1 cellular context compared by ENCODE assay signal in the genomic region with DNA sequence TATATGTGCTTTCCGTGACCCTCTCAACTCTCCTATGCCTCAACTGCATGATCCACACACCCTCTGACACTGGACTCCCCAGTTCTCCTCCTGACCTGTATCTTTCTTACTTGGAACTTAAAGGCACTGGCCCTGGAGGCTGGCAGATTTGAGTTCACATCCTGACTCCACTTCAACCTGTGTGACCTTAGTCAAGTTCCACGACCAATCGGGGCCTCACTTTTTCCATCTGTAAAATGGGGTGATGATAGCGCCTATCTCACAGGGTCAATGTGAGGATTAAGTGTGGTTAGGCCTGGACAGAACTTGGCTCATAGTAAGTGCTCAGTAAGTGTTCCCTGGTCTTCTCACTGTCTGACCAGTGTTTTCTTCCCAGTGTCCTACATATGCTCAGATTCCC.
A peak's percentile ranks its signal among the peaks of the same experiment; 100 is the strongest.
TF ChIP-seq lines count a peak whose summit lies in the region.

No MANE protein-coding gene starts in this region.

TF ChIP-seq in HepG2, 621 proteins besides CTCF, POLR2A, EP300 and RAD21:
- TF ChIP-seq, protein P1, sequence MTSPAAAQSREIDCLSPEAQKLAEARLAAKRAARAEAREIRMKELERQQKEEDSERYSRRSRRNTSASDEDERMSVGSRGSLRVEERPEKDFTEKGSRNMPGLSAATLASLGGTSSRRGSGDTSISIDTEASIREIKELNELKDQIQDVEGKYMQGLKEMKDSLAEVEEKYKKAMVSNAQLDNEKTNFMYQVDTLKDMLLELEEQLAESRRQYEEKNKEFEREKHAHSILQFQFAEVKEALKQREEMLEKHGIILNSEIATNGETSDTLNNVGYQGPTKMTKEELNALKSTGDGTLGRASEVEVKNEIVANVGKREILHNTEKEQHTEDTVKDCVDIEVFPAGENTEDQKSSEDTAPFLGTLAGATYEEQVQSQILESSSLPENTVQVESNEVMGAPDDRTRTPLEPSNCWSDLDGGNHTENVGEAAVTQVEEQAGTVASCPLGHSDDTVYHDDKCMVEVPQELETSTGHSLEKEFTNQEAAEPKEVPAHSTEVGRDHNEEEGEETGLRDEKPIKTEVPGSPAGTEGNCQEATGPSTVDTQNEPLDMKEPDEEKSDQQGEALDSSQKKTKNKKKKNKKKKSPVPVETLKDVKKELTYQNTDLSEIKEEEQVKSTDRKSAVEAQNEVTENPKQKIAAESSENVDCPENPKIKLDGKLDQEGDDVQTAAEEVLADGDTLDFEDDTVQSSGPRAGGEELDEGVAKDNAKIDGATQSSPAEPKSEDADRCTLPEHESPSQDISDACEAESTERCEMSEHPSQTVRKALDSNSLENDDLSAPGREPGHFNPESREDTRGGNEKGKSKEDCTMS (CRISPR knock-in tag; conservative IDR thresholded peaks at IDR 0.05) = no peak
- TF ChIP-seq ZNF788 (CRISPR knock-in tag; IDR thresholded peaks at IDR 0.05; ENCODE audit: borderline replicate concordance) = no peak
- TF ChIP-seq, protein P2, sequence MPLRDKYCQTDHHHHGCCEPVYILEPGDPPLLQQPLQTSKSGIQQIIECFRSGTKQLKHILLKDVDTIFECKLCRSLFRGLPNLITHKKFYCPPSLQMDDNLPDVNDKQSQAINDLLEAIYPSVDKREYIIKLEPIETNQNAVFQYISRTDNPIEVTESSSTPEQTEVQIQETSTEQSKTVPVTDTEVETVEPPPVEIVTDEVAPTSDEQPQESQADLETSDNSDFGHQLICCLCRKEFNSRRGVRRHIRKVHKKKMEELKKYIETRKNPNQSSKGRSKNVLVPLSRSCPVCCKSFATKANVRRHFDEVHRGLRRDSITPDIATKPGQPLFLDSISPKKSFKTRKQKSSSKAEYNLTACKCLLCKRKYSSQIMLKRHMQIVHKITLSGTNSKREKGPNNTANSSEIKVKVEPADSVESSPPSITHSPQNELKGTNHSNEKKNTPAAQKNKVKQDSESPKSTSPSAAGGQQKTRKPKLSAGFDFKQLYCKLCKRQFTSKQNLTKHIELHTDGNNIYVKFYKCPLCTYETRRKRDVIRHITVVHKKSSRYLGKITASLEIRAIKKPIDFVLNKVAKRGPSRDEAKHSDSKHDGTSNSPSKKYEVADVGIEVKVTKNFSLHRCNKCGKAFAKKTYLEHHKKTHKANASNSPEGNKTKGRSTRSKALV (CRISPR knock-in tag; IDR thresholded peaks at IDR 0.05) = no peak
- TF ChIP-seq MTA1 (CRISPR knock-in tag; IDR thresholded peaks at IDR 0.05; ENCODE audit: borderline replicate concordance) = no peak
- TF ChIP-seq ZNF605 (CRISPR knock-in tag; IDR thresholded peaks at IDR 0.05) = no peak
- peak; percentile 92 for TF ChIP-seq ZNF629 (CRISPR knock-in tag; conservative IDR thresholded peaks at IDR 0.05)
- TF ChIP-seq ZBTB21 (CRISPR knock-in tag; IDR thresholded peaks at IDR 0.05) = no peak
- no peak for TF ChIP-seq TMF1 (CRISPR knock-in tag; IDR thresholded peaks at IDR 0.05; ENCODE audit: low read depth)
- TF ChIP-seq, protein P3, sequence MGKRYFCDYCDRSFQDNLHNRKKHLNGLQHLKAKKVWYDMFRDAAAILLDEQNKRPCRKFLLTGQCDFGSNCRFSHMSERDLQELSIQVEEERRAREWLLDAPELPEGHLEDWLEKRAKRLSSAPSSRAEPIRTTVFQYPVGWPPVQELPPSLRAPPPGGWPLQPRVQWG (CRISPR knock-in tag; IDR thresholded peaks at IDR 0.05; ENCODE audit: borderline replicate concordance, low read depth) = no peak
- 0 out of 2 replicates have a peak, but pooled peaks have one; percentile 29 for TF ChIP-seq ZNF790 (CRISPR knock-in tag; IDR thresholded peaks at IDR 0.05; ENCODE audit: borderline replicate concordance)
- TF ChIP-seq CREB1 (IDR thresholded peaks at IDR 0.05) = no peak
- no peak for TF ChIP-seq CREB1 (CRISPR knock-in tag; IDR thresholded peaks at IDR 0.05)
- TF ChIP-seq, protein P4, sequence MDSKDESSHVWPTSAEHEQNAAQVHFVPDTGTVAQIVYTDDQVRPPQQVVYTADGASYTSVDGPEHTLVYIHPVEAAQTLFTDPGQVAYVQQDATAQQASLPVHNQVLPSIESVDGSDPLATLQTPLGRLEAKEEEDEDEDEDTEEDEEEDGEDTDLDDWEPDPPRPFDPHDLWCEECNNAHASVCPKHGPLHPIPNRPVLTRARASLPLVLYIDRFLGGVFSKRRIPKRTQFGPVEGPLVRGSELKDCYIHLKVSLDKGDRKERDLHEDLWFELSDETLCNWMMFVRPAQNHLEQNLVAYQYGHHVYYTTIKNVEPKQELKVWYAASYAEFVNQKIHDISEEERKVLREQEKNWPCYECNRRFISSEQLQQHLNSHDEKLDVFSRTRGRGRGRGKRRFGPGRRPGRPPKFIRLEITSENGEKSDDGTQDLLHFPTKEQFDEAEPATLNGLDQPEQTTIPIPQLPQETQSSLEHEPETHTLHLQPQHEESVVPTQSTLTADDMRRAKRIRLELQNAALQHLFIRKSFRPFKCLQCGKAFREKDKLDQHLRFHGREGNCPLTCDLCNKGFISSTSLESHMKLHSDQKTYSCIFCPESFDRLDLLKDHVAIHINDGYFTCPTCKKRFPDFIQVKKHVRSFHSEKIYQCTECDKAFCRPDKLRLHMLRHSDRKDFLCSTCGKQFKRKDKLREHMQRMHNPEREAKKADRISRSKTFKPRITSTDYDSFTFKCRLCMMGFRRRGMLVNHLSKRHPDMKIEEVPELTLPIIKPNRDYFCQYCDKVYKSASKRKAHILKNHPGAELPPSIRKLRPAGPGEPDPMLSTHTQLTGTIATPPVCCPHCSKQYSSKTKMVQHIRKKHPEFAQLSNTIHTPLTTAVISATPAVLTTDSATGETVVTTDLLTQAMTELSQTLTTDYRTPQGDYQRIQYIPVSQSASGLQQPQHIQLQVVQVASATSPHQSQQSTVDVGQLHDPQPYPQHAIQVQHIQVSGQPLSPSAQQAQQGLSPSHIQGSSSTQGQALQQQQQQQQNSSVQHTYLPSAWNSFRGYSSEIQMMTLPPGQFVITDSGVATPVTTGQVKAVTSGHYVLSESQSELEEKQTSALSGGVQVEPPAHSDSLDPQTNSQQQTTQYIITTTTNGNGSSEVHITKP (CRISPR knock-in tag; IDR thresholded peaks at IDR 0.05; ENCODE audit: low read depth) = no peak
- no peak for TF ChIP-seq SALL1 (CRISPR knock-in tag; IDR thresholded peaks at IDR 0.05)
- TF ChIP-seq RFX1 (IDR thresholded peaks at IDR 0.05) = no peak
- TF ChIP-seq AGO2 (optimal IDR thresholded peaks at IDR 0.05; ENCODE audit: low read depth, low read length) = no peak
- TF ChIP-seq HNRNPK (IDR thresholded peaks at IDR 0.05; ENCODE audit: low read depth, low read length, poor library complexity, severe bottlenecking) = no peak
- TF ChIP-seq HOXD1 (CRISPR knock-in tag; IDR thresholded peaks at IDR 0.05) = no peak
- TF ChIP-seq ISX (CRISPR knock-in tag; conservative IDR thresholded peaks at IDR 0.05) = no peak
- TF ChIP-seq ZNF549 (CRISPR knock-in tag; IDR thresholded peaks at IDR 0.05) = no peak
- no peak for TF ChIP-seq SETDB1 (CRISPR knock-in tag; IDR thresholded peaks at IDR 0.05; ENCODE audit: borderline replicate concordance)
- TF ChIP-seq HNRNPL (IDR thresholded peaks at IDR 0.05; ENCODE audit: low read depth, low read length) = no peak
- TF ChIP-seq ZSCAN9 (CRISPR knock-in tag; IDR thresholded peaks at IDR 0.05; ENCODE audit: borderline replicate concordance) = no peak
- TF ChIP-seq SP4 (CRISPR knock-in tag; IDR thresholded peaks at IDR 0.05) = 0 out of 2 replicates have a peak, but pooled peaks have one; percentile 30
- TF ChIP-seq ZMYM3 (CRISPR knock-in tag; IDR thresholded peaks at IDR 0.05) = peak; percentile 72
- TF ChIP-seq, protein P5, sequence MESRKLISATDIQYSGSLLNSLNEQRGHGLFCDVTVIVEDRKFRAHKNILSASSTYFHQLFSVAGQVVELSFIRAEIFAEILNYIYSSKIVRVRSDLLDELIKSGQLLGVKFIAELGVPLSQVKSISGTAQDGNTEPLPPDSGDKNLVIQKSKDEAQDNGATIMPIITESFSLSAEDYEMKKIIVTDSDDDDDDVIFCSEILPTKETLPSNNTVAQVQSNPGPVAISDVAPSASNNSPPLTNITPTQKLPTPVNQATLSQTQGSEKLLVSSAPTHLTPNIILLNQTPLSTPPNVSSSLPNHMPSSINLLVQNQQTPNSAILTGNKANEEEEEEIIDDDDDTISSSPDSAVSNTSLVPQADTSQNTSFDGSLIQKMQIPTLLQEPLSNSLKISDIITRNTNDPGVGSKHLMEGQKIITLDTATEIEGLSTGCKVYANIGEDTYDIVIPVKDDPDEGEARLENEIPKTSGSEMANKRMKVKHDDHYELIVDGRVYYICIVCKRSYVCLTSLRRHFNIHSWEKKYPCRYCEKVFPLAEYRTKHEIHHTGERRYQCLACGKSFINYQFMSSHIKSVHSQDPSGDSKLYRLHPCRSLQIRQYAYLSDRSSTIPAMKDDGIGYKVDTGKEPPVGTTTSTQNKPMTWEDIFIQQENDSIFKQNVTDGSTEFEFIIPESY (CRISPR knock-in tag; IDR thresholded peaks at IDR 0.05) = 0 out of 2 replicates have a peak, but pooled peaks have one; percentile 42
